15 cellular contexts compared by ENCODE assay signal in the genomic region with DNA sequence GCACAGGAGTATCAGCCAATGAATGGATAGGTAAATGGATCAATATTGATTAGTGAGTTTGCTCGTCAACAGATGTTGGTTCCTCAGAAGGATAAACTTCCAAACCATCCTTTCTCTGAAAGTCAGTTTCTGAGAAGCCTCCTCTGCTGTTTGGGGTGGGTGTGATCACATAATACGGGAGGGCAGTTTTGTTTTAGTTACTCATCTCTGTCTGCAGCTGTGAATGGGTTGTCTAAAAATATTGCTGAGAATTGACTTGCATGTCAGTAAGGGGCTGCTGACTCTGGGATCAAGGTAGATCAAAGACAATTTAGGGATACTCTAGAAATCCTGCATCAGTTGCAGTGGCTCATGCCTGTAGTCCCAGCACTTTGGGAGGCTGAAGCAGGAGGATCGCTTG.
"Had no signal": no experiment of that assay in that cellular context is flagged by ENCODE, and none has a peak within 500 bp of the region (broad histone marks: within the 10 kb centered on the region; RNA-seq: fewer than 3 reads in every experiment).

No MANE protein-coding gene starts in this region.

- DNase-seq: activated CD4-positive, CD25-positive, alpha-beta regulatory T cell; activated CD8-positive, alpha-beta memory T cell treated with anti-CD3 and anti-CD28 coated beads for 24 hours; activated gamma-delta T cell treated with Interleukin-2 at 50 U/mL for 16 hours; aorta; dorsolateral prefrontal cortex; esophagus squamous epithelium; foreskin fibroblast; left colon; naive B cell; nucleus accumbens; right cardiac atrium; stimulated activated naive B cell treated with anti-CD40 and anti-IgM and Interleukin-4, amounts not matched to agents 10 μg/mL and 1 μg/mL and 100 μg/mL, for 72 hours; upper lobe of left lung had no signal

- H3K27ac Mint-ChIP-seq: stimulated activated naive B cell treated with anti-CD40 and anti-IgM and Interleukin-4, amounts not matched to agents 10 μg/mL and 1 μg/mL and 100 μg/mL, for 72 hours had no signal

- FAIRE-seq: endometrium had no signal

- H3K27me3 ChIP-seq: breast epithelium, dorsolateral prefrontal cortex, esophagus squamous epithelium, upper lobe of left lung had no signal

- H3K36me3 Mint-ChIP-seq: naive B cell had no signal

- H3K9me3 ChIP-seq: breast epithelium, esophagus squamous epithelium, upper lobe of left lung had no signal

- H3K4me1 ChIP-seq: breast epithelium, esophagus squamous epithelium had no signal

- H3K4me3 Mint-ChIP-seq: stimulated activated naive B cell treated with anti-CD40 and anti-IgM and Interleukin-4, amounts not matched to agents 10 μg/mL and 1 μg/mL and 100 μg/mL, for 72 hours had no signal

- H3K27me3 Mint-ChIP-seq: naive B cell; stimulated activated naive B cell treated with anti-CD40 and anti-IgM and Interleukin-4, amounts not matched to agents 10 μg/mL and 1 μg/mL and 100 μg/mL, for 72 hours had no signal

- H3K36me3 ChIP-seq: breast epithelium had no signal

- H3K27ac ChIP-seq: breast epithelium, esophagus squamous epithelium, upper lobe of left lung had no signal

- ATAC-seq: left colon; right cardiac atrium; stimulated activated naive B cell treated with anti-CD40 and anti-IgM and Interleukin-4, amounts not matched to agents 10 μg/mL and 1 μg/mL and 100 μg/mL, for 72 hours had no signal

- H3K4me3 ChIP-seq: breast epithelium, dorsolateral prefrontal cortex, esophagus squamous epithelium, upper lobe of left lung had no signal

- H3K9me3 Mint-ChIP-seq: naive B cell; stimulated activated naive B cell treated with anti-CD40 and anti-IgM and Interleukin-4, amounts not matched to agents 10 μg/mL and 1 μg/mL and 100 μg/mL, for 72 hours had no signal
